1 cellular context compared by ENCODE assay signal in genomic region chr19:18866800-18867123, GRCh38.
TF ChIP-seq lines count a peak whose summit lies in the region.

No MANE protein-coding gene starts in this region.

TF ChIP-seq in GM12878, 131 proteins besides CTCF, POLR2A, EP300 and RAD21:
- TF ChIP-seq RB1 (IDR thresholded peaks at IDR 0.05; ENCODE audit: borderline replicate concordance) = 0 out of 2 replicates have a peak, but pooled peaks have one; percentile 14
- no peak for TF ChIP-seq BCLAF1 (IDR thresholded peaks at IDR 0.05)
TF ChIP-seq in GM12878: peak in this region for 1.
